11 cellular contexts compared by ENCODE assay signal in the genomic region with DNA sequence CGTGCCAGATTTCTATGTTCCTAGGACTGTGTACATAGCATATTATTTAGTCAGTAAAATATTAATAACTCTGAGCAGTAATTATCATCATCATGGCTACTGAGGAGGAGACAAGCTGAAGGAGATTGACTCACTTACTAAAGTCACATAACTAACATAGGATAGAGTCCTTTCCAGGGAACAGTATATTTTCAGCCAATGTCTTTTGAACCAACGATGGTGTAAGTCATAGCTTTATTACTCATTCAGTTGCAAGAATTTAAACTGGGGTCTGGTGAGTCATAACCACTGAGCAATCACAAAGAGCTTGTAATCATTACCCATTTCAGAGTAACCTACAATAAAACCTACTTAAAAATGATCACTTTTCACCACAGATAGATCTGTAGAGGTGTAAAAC.
DNase-seq lines count a peak whose midpoint lies in the region; ATAC-seq, FAIRE-seq and TF ChIP-seq lines count a peak whose summit lies in the region.
"Had no signal": no experiment of that assay in that cellular context is flagged by ENCODE, and none has a peak within 500 bp of the region (broad histone marks: within the 10 kb centered on the region; RNA-seq: fewer than 3 reads in every experiment).

No MANE protein-coding gene starts in this region.

- no peak overlapping the region for H3K27ac Mint-ChIP-seq in activated CD8-positive, alpha-beta memory T cell treated with anti-CD3 and anti-CD28 coated beads, Interleukin-2, amount 10 ng/mL, durations not matched to agents 7 days and 5 days

- H3K4me1 Mint-ChIP-seq in activated CD8-positive, alpha-beta memory T cell treated with anti-CD3 and anti-CD28 coated beads, Interleukin-2, amount 10 ng/mL, durations not matched to agents 7 days and 5 days = no peaks in the 10 kb centered on the region

- no peaks in the 10 kb centered on the region for H3K36me3 Mint-ChIP-seq in activated CD8-positive, alpha-beta memory T cell treated with anti-CD3 and anti-CD28 coated beads, Interleukin-2, amount 10 ng/mL, durations not matched to agents 7 days and 5 days

- H3K4me3 Mint-ChIP-seq in activated CD8-positive, alpha-beta memory T cell treated with anti-CD3 and anti-CD28 coated beads, Interleukin-2, amount 10 ng/mL, durations not matched to agents 7 days and 5 days = no peak overlapping the region

- peaks cover 3% of the 10 kb centered on the region for H3K9me3 Mint-ChIP-seq in activated CD8-positive, alpha-beta memory T cell treated with anti-CD3 and anti-CD28 coated beads, Interleukin-2, amount 10 ng/mL, durations not matched to agents 7 days and 5 days (ENCODE audit: low read depth)

- H3K27me3 Mint-ChIP-seq in activated CD8-positive, alpha-beta memory T cell treated with anti-CD3 and anti-CD28 coated beads, Interleukin-2, amount 10 ng/mL, durations not matched to agents 7 days and 5 days = no peaks in the 10 kb centered on the region

- DNase-seq in astrocyte of the spinal cord (ENCODE audit: low read depth, low spot score) = peak; percentile 92
- peak; percentile 63 for DNase-seq in retinal pigment epithelial cell (ENCODE audit: low read depth)
- no peak for DNase-seq in islet precursor cell
- DNase-seq in activated CD8-positive, alpha-beta memory T cell treated with anti-CD3 and anti-CD28 coated beads, Interleukin-2, amount 10 ng/mL, durations not matched to agents 7 days and 5 days = no peak
- DNase-seq in GM13976 (ENCODE audit: low spot score) = no peak
- no peak for DNase-seq in GM12892 (ENCODE audit: insufficient read length)
- DNase-seq: activated naive CD4-positive, alpha-beta T cell treated with Interleukin-2 at 50 U/mL for 16 hours; NCI-H1105 treated with DMSO at 0.1 percent for 48 hours had no signal

- ATAC-seq in GM18907 (IDR thresholded peaks at IDR 0.05; ENCODE audit: unreplicated experiment) (peak; percentile 90), HG03460 (IDR thresholded peaks at IDR 0.05; ENCODE audit: unreplicated experiment) (peak; percentile 68)
- ATAC-seq in activated CD8-positive, alpha-beta memory T cell treated with anti-CD3 and anti-CD28 coated beads, Interleukin-2, amount 10 ng/mL, durations not matched to agents 7 days and 5 days = no peak
- ATAC-seq: HCT116 had no signal

- no peak for FAIRE-seq in GM12892 (lab: Jason Lieb, UNC)

- in situ Hi-C loops in astrocyte of the spinal cord (cut with HindIII; ENCODE audit: low sequenced_read_pairs) (no loop called here), GM13976 (cut with MboI; ENCODE audit: low sequenced_read_pairs, unreplicated experiment) (no loop called here)

- no peak for TF ChIP-seq POLR2A in GM12892 (IDR thresholded peaks at IDR 0.05; ENCODE audit: low read depth, low read length)

- H3K4me3 ChIP-seq in astrocyte of the spinal cord (ENCODE audit: low read depth, low read length) (no peak overlapping the region), retinal pigment epithelial cell (ENCODE audit: low read length) (no peak overlapping the region)

- TF ChIP-seq CTCF in astrocyte of the spinal cord (IDR thresholded peaks at IDR 0.05; ENCODE audit: low read depth, low read length) (no peak), retinal pigment epithelial cell (conservative IDR thresholded peaks at IDR 0.05; ENCODE audit: low read depth, low read length) (no peak), GM13976 (IDR thresholded peaks at IDR 0.05; ENCODE audit: borderline replicate concordance, control extremely low read depth, extremely low read depth, insufficient read depth, missing control alignments) (no peak)

- CTCF ChIA-PET in activated CD8-positive, alpha-beta memory T cell treated with anti-CD3 and anti-CD28 coated beads, Interleukin-2, amount 10 ng/mL, durations not matched to agents 7 days and 5 days (lab: Charles Lee) = no interaction called here

Comparison
In these comparisons a context has a peak if more than half of its experiments do, and no peak if none do; other contexts are left out.
1. DNase-seq: peak in astrocyte of the spinal cord (single experiment) and retinal pigment epithelial cell (single experiment); none in islet precursor cell (single experiment), activated CD8-positive, alpha-beta memory T cell treated with anti-CD3 and anti-CD28 coated beads, Interleukin-2, amount 10 ng/mL, durations not matched to agents 7 days and 5 days (single experiment), GM13976 (single experiment) and GM12892 (single experiment).